8 cellular contexts compared by ENCODE assay signal in genomic region chr9:93132287-93132927, GRCh38. TPM values are rescaled to one million over a fixed set of nuclear protein-coding genes. Genes with fewer than 3 reads are reported as not detected.
DNase-seq lines count a peak whose midpoint lies in the region; ATAC-seq and TF ChIP-seq lines count a peak whose summit lies in the region.

No MANE protein-coding gene starts in this region.

- H3K9ac ChIP-seq in iPS-18a (ENCODE audit: low read length) (no peak overlapping the region), skeletal muscle satellite cell (ENCODE audit: low read depth, low read length) (peak overlapping the region; percentile 87)

- ATAC-seq in foreskin keratinocyte (no peak), GM19023 (IDR thresholded peaks at IDR 0.05; ENCODE audit: unreplicated experiment) (no peak)

- H3K27me3 ChIP-seq in iPS-18a (ENCODE audit: control insufficient read depth, insufficient read depth, low read length) (peaks cover 15% of the 10 kb centered on the region), skeletal muscle satellite cell (ENCODE audit: control insufficient read depth, insufficient read depth, low read length) (no peaks in the 10 kb centered on the region), foreskin keratinocyte (peaks cover 20% of the 10 kb centered on the region)

- peak; percentile 24 for DNase-seq in activated T-cell treated with anti-CD3 and anti-CD28 coated beads, Interleukin-2, amount 50 U/mL, for 1 hour
- no peak for DNase-seq in activated T-cell treated with anti-CD3 and anti-CD28 coated beads, Interleukin-2, amount 50 U/mL, for 48 hours
- DNase-seq in foreskin keratinocyte, result no peak
- no peak for DNase-seq in NCI-H1694 (lab: John Stamatoyannopoulos, UW)

- no peak for TF ChIP-seq CTCF in foreskin keratinocyte (conservative IDR thresholded peaks at IDR 0.05)

- H3K36me3 ChIP-seq in iPS-18a (ENCODE audit: control insufficient read depth, low read depth, low read length) (no peaks in the 10 kb centered on the region), skeletal muscle satellite cell (ENCODE audit: insufficient read depth, low read length) (no peaks in the 10 kb centered on the region)

- H3K4me1 ChIP-seq in iPS-18a (ENCODE audit: control insufficient read depth, low read depth, low read length), result peaks cover 14% of the 10 kb centered on the region
- peaks cover 45% of the 10 kb centered on the region for H3K4me1 ChIP-seq in skeletal muscle satellite cell (ENCODE audit: control insufficient read depth, insufficient read depth, low read length)
- peaks cover 7% of the 10 kb centered on the region for H3K4me1 ChIP-seq in foreskin keratinocyte

- H3K4me2 ChIP-seq in skeletal muscle satellite cell (ENCODE audit: low read length), result peak overlapping the region; percentile 89

- H3K4me3 ChIP-seq in iPS-18a (ENCODE audit: low read length), result peak overlapping the region; percentile 69
- peak overlapping the region; percentile 92 for H3K4me3 ChIP-seq in skeletal muscle satellite cell (ENCODE audit: low read length)

- H3K9me3 ChIP-seq in iPS-18a (ENCODE audit: control insufficient read depth, low read depth, low read length) (no peaks in the 10 kb centered on the region), skeletal muscle satellite cell (replicated peaks; ENCODE audit: low read length) (no peaks in the 10 kb centered on the region)

- H3K27ac ChIP-seq in angular gyrus (ENCODE audit: low read depth, low read length), result peak overlapping the region; percentile 38
- H3K27ac ChIP-seq in iPS-18a (ENCODE audit: low read length), result no peak overlapping the region
- H3K27ac ChIP-seq in foreskin keratinocyte, result no peak overlapping the region

RNA-seq across cellular contexts. Expression of gene NINJ1, which starts 1.6 kb away (rescaled TPM):
- total RNA-seq in skeletal muscle satellite cell (2012; rRNA removed), result 16.6 and 20.0 TPM in 2 replicates
- 15.8 and 17.7 TPM in 2 replicates for total RNA-seq in foreskin keratinocyte
- 24.6 and 29.8 TPM in 2 replicates for polyA plus RNA-seq in foreskin keratinocyte

RNA-seq across cellular contexts. Expression of gene CARD19, which starts 36.4 kb away (rescaled TPM):
- total RNA-seq in skeletal muscle satellite cell (2012; rRNA removed), result 82.6 and 109 TPM in 2 replicates
- total RNA-seq in foreskin keratinocyte, result 31.1 TPM in 2 replicates
- 46.3 and 47.5 TPM in 2 replicates for polyA plus RNA-seq in foreskin keratinocyte

RNA-seq across cellular contexts. Expression of gene WNK2, which starts 51.5 kb away (rescaled TPM):
- total RNA-seq in skeletal muscle satellite cell (2012; rRNA removed), result 0.22 TPM in 1 of 2 replicates, not detected in the other
- 0.04 and 0.14 TPM in 2 replicates for total RNA-seq in foreskin keratinocyte
- 0.10 TPM in 1 of 2 replicates, not detected in the other for polyA plus RNA-seq in foreskin keratinocyte
